Comparison of ENCODE assay signal across 8 cellular contexts in the genomic region with DNA sequence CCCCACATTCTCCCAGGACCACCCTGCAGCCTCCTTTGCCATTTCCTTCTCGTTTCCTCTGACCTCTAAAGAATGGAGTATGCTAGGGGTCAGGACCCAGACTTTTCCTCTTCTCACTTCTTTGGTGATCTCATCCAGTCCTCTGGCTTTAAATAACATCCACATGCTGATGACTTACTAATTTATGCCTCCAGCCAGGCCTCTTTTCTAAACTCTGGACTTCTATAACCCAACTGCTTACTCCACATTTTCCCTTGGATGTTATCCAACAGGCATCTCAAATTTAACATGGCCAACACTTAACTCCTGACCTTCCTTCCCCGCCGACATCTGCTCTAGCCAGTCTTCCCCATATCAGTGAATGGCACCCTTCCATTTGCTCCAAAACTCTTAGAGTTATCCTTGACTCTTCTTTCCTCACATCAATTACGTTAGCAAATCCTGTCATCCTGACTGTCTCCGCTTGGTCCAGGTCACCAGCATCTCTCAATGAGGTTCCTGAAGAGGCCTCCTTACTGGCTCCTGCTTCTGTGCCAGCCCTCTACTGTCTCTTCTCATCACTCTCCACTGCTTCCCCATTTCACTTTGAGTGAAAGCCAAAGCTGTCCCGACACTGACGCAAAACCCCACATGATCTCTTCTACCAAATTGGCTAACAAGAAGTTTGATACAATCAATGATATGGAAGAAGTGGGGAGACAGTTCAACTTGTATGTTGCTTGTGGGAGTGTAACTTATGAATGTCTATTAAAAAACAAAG. TPM values are rescaled to one million over a fixed set of nuclear protein-coding genes. Genes with fewer than 3 reads are reported as not detected.
DNase-seq lines count a peak whose midpoint lies in the region; ATAC-seq and TF ChIP-seq lines count a peak whose summit lies in the region.
"Had no signal": no experiment of that assay in that cellular context is flagged by ENCODE, and none has a peak within 500 bp of the region (broad histone marks: within the 10 kb centered on the region; RNA-seq: fewer than 3 reads in every experiment).

No MANE protein-coding gene starts in this region.

- 65% methylated on average over 7 of the region's 7 CpGs for WGBS in hepatocyte (ENCODE audit: low lambda C conversion rate, missing lambda C conversion rate)

- H3K9me3 Mint-ChIP-seq in type B pancreatic cell: peaks cover 3% of the 10 kb centered on the region
- H3K9me3 Mint-ChIP-seq: activated CD4-positive, alpha-beta memory T cell treated with anti-CD3 and anti-CD28 coated beads, Interleukin-2, amount 10 ng/mL, durations not matched to agents 7 days and 5 days had no signal

- peak; percentile 33 for DNase-seq in KBM-7
- DNase-seq in amniotic stem cell (lab: John Stamatoyannopoulos, UW): peak; percentile 46
- DNase-seq in hepatocyte (ENCODE audit: low spot score): peak; percentile 29
- peak; percentile 90 for DNase-seq in stromal cell of bone marrow (ENCODE audit: low read depth)
- DNase-seq in 8988T: no peak
- no peak for DNase-seq in type B pancreatic cell (ENCODE audit: extremely low spot score, unreplicated experiment)
- DNase-seq: activated CD4-positive, alpha-beta memory T cell treated with anti-CD3 and anti-CD28 coated beads, Interleukin-2, amount 10 ng/mL, durations not matched to agents 7 days and 5 days had no signal

- peaks cover 14% of the 10 kb centered on the region for H3K27me3 Mint-ChIP-seq in type B pancreatic cell

- H3K4me1 ChIP-seq in hepatocyte (ENCODE audit: insufficient read depth): no peaks in the 10 kb centered on the region

- H4K20me1 ChIP-seq in hepatocyte (ENCODE audit: insufficient read depth, poor library complexity, severe bottlenecking): no peaks in the 10 kb centered on the region

- H3K27ac Mint-ChIP-seq in type B pancreatic cell: no peak overlapping the region
- H3K27ac Mint-ChIP-seq: activated CD4-positive, alpha-beta memory T cell treated with anti-CD3 and anti-CD28 coated beads, Interleukin-2, amount 10 ng/mL, durations not matched to agents 7 days and 5 days had no signal

- H3K4me3 ChIP-seq in hepatocyte: no peak overlapping the region

- in situ Hi-C loops in KBM-7 (cut with MboI; ENCODE audit: low pct_unique_long_range_greater_than_20kb, low sequenced_read_pairs): no loop called here

- no peak overlapping the region for H3K4me2 ChIP-seq in hepatocyte

- H3K9me3 ChIP-seq in hepatocyte (ENCODE audit: low read depth): no peaks in the 10 kb centered on the region

- H3K36me3 ChIP-seq in hepatocyte (replicated peaks; ENCODE audit: insufficient read depth, low read depth): no peaks in the 10 kb centered on the region

- no peak overlapping the region for H3K4me3 Mint-ChIP-seq in type B pancreatic cell
- H3K4me3 Mint-ChIP-seq: activated CD4-positive, alpha-beta memory T cell treated with anti-CD3 and anti-CD28 coated beads, Interleukin-2, amount 10 ng/mL, durations not matched to agents 7 days and 5 days had no signal

- H3K9me2 ChIP-seq in hepatocyte (replicated peaks; ENCODE audit: insufficient read depth): no peaks in the 10 kb centered on the region

- ATAC-seq in GM19455 (IDR thresholded peaks at IDR 0.05; ENCODE audit: unreplicated experiment): no peak

- H3K36me3 Mint-ChIP-seq in type B pancreatic cell: peaks cover 5% of the 10 kb centered on the region

- H2AFZ ChIP-seq in hepatocyte: no peak overlapping the region

- H3K4me1 Mint-ChIP-seq in type B pancreatic cell (ENCODE audit: unreplicated experiment): peaks cover 11% of the 10 kb centered on the region
- H3K4me1 Mint-ChIP-seq: activated CD4-positive, alpha-beta memory T cell treated with anti-CD3 and anti-CD28 coated beads, Interleukin-2, amount 10 ng/mL, durations not matched to agents 7 days and 5 days had no signal

- no peaks in the 10 kb centered on the region for H3K27me3 ChIP-seq in hepatocyte

- TF ChIP-seq CTCF in hepatocyte (IDR thresholded peaks at IDR 0.05; ENCODE audit: poor library complexity) (no peak), type B pancreatic cell (conservative IDR thresholded peaks at IDR 0.05) (no peak)

- H3K27ac ChIP-seq in hepatocyte: peak overlapping the region; percentile 55

- H3K79me2 ChIP-seq in hepatocyte: no peaks in the 10 kb centered on the region

RNA-seq across cellular contexts. Expression of gene TMBIM6, which starts 42.7 kb away (rescaled TPM):
- 534 and 591 TPM in 2 replicates for total RNA-seq in hepatocyte
- 743 and 805 TPM in 2 replicates for polyA plus RNA-seq in hepatocyte
- 497 and 686 TPM in 2 replicates for total RNA-seq in type B pancreatic cell (ENCODE audit: low replicate concordance)

RNA-seq across cellular contexts. Expression of gene NCKAP5L, which starts 44.1 kb away (rescaled TPM):
- 13.1 and 14.5 TPM in 2 replicates for total RNA-seq in hepatocyte
- 26.7 and 32.0 TPM in 2 replicates for polyA plus RNA-seq in hepatocyte
- 9.7 and 28.8 TPM in 2 replicates for total RNA-seq in type B pancreatic cell (ENCODE audit: low replicate concordance)

RNA-seq across cellular contexts. Expression of gene BCDIN3D, which starts 58.8 kb away (rescaled TPM):
- total RNA-seq in hepatocyte (4.5 and 5.6 TPM in 2 replicates), type B pancreatic cell (ENCODE audit: low replicate concordance) (8.1 and 8.5 TPM in 2 replicates)
- 3.5 and 5.0 TPM in 2 replicates for polyA plus RNA-seq in hepatocyte

Comparison
In these comparisons a context has a peak if more than half of its experiments do, and no peak if none do; other contexts are left out.
1. DNase-seq: peak in KBM-7 (single experiment), amniotic stem cell (single experiment), hepatocyte (single experiment) and stromal cell of bone marrow (single experiment); none in 8988T (single experiment) and type B pancreatic cell (single experiment).